Comparison of ENCODE assay signal across 8 cellular contexts in genomic region chr5:90529234-90529938, GRCh38. TPM values are rescaled to one million over a fixed set of nuclear protein-coding genes. Genes with fewer than 3 reads are reported as not detected.
DNase-seq lines count a peak whose midpoint lies in the region; ATAC-seq and TF ChIP-seq lines count a peak whose summit lies in the region.

LYSMD3 (minus strand) TSS chr5:90529584; CDS start chr5:90525289, 4,295 bp downstream.

- H3K4me3 Mint-ChIP-seq in chondrocyte (ENCODE audit: unreplicated experiment) = peak within 1 kb of the TSS; percentile 94

- H3K27ac Mint-ChIP-seq in chondrocyte (ENCODE audit: unreplicated experiment) = peak within 1 kb of the TSS; percentile 97

- DNase-seq in AG10803 (ENCODE audit: low read depth) (peak; percentile 97), NCI-H510A (lab: John Stamatoyannopoulos, UW) (peak; percentile 87), chondrocyte (ENCODE audit: low spot score) (peak; percentile 97), kidney glomerular epithelial cell (lab: John Stamatoyannopoulos, UW) (peak; percentile 85)
- peak; percentile 90 to 91 for DNase-seq in activated CD4-positive, alpha-beta T cell treated with anti-CD3 and anti-CD28 coated beads for 24 hours (ENCODE audit: low read depth in 2 of 2)
- peak; percentile 93 for DNase-seq in stimulated activated CD4-positive, alpha-beta T cell treated with anti-CD3 and anti-CD28 coated beads, Interleukin-1b, Interleukin-23, amount 100 ng/mL, for 1 hour (ENCODE audit: low read depth in 2 of 2)

- peaks cover 29% of the 10 kb centered on the region for H3K4me1 Mint-ChIP-seq in chondrocyte (ENCODE audit: low read depth)

- TF ChIP-seq CTCF in AG10803 (conservative IDR thresholded peaks at IDR 0.05; ENCODE audit: low read length) (no peak), chondrocyte (IDR thresholded peaks at IDR 0.05) (no peak)

- ATAC-seq in GM19035 (IDR thresholded peaks at IDR 0.05; ENCODE audit: unreplicated experiment) (peak; percentile 92), HG03354 (IDR thresholded peaks at IDR 0.05; ENCODE audit: poor library complexity, severe bottlenecking, unreplicated experiment) (peak; percentile 89)

- H3K27me3 Mint-ChIP-seq in chondrocyte (ENCODE audit: low read depth) = peaks cover 17% of the 10 kb centered on the region

- peaks cover 5% of the 10 kb centered on the region for H3K36me3 Mint-ChIP-seq in chondrocyte (ENCODE audit: low read depth)

- H3K4me3 ChIP-seq in AG10803 (ENCODE audit: low read length) = peak within 1 kb of the TSS; percentile 98

- H3K9me3 Mint-ChIP-seq in chondrocyte (ENCODE audit: low read depth) = no peaks in the 10 kb centered on the region

RNA-seq across cellular contexts. Expression of gene LYSMD3, which starts in this region (rescaled TPM):
- total RNA-seq in chondrocyte = 20.9 to 23.9 TPM (median 23.6 TPM) in 3 replicates

Comparison
In these comparisons a context has a peak if more than half of its experiments do, and no peak if none do; other contexts are left out.
1. Peak in every context shown above with its lines: DNase-seq, ATAC-seq and H3K4me3 ChIP-seq.